In genomic region chr9:87883990-87884389, GRCh38 we compare ENCODE assay signal across 17 cellular contexts.
DNase-seq lines count a peak whose midpoint lies in the region; ATAC-seq, FAIRE-seq and TF ChIP-seq lines count a peak whose summit lies in the region.
"Had no signal": no experiment of that assay in that cellular context is flagged by ENCODE, and none has a peak within 500 bp of the region (broad histone marks: within the 10 kb centered on the region; RNA-seq: fewer than 3 reads in every experiment).

No MANE protein-coding gene starts in this region.

- no peaks in the 10 kb centered on the region for H3K27me3 ChIP-seq in WERI-Rb-1 (ENCODE audit: insufficient read depth, low read depth, severe bottlenecking)
- H3K27me3 ChIP-seq: gastrocnemius medialis, left lung, neutrophil had no signal

- no peak for FAIRE-seq in D721Med (lab: Jason Lieb, UNC)

- no peak overlapping the region for H3K4me3 ChIP-seq in WERI-Rb-1 (ENCODE audit: low read depth, low read length)
- H3K4me3 ChIP-seq: gastrocnemius medialis, GM23248, left lung had no signal

- no peaks in the 10 kb centered on the region for H3K9me3 ChIP-seq in WERI-Rb-1 (ENCODE audit: severe bottlenecking)
- H3K9me3 ChIP-seq: gastrocnemius medialis, left lung, neutrophil had no signal

- H3K27ac ChIP-seq in WERI-Rb-1, result no peak overlapping the region
- H3K27ac ChIP-seq: C4-2B, gastrocnemius medialis, GM23248, left lung, neutrophil had no signal

- DNase-seq in 8988T (peak; percentile 50), WERI-Rb-1 (peak; percentile 47), iPS-NIHi11 (ENCODE audit: low spot score) (peak; percentile 84), NCI-H2196 (lab: John Stamatoyannopoulos, UW; ENCODE audit: unreplicated experiment) (no peak), D721Med (ENCODE audit: insufficient read length, low spot score) (no peak)
- no peak for DNase-seq in stimulated activated naive CD8-positive, alpha-beta T cell treated with anti-CD3 and anti-CD28 coated beads, Interleukin-15, Interleukin-2, amounts not matched to agents 100 U/mL and 50 U/mL, for 24 hours
- DNase-seq: activated CD4-positive, alpha-beta memory T cell treated with anti-CD3 and anti-CD28 coated beads, Interleukin-2, amount 10 ng/mL, durations not matched to agents 7 days and 5 days; cortex of kidney; gastrocnemius medialis; GM23248; NCI-H2029 had no signal

- 0 out of 3 replicates have a peak, but pooled peaks have one; percentile 19 for TF ChIP-seq CTCF in GM12872 (IDR thresholded peaks at IDR 0.05; ENCODE audit: insufficient read depth, low read depth, low read length)
- TF ChIP-seq CTCF in WERI-Rb-1 (IDR thresholded peaks at IDR 0.05; ENCODE audit: low read depth, low read length), result peak; percentile 65
- TF ChIP-seq CTCF in D721Med (IDR thresholded peaks at IDR 0.05; ENCODE audit: insufficient read depth, missing control alignments), result no peak

- no peaks in the 10 kb centered on the region for H3K36me3 ChIP-seq in WERI-Rb-1
- H3K36me3 ChIP-seq: gastrocnemius medialis, left lung, neutrophil had no signal

- ATAC-seq in stimulated activated naive CD8-positive, alpha-beta T cell treated with anti-CD3 and anti-CD28 coated beads, Interleukin-15, Interleukin-2, amounts not matched to agents 100 U/mL and 50 U/mL, for 24 hours, result no peak
- ATAC-seq in GM18517 (IDR thresholded peaks at IDR 0.05; ENCODE audit: unreplicated experiment), result no peak
- ATAC-seq: activated naive CD4-positive, alpha-beta T cell treated with anti-CD3 and anti-CD28 coated beads, Interleukin-2, amount 50 U/mL, for 72 hours; gastrocnemius medialis; left lung had no signal

Comparison
In these comparisons a context has a peak if more than half of its experiments do, and no peak if none do; other contexts are left out.
1. DNase-seq: peak in 8988T (single experiment), WERI-Rb-1 (single experiment) and iPS-NIHi11 (single experiment); none in NCI-H2196 (single experiment), D721Med (single experiment) and stimulated activated naive CD8-positive, alpha-beta T cell treated with anti-CD3 and anti-CD28 coated beads, Interleukin-15, Interleukin-2, amounts not matched to agents 100 U/mL and 50 U/mL, for 24 hours (single experiment).